10 cellular contexts compared by ENCODE assay signal in genomic region chr6:108609276-108609769, GRCh38. TPM values are rescaled to one million over a fixed set of nuclear protein-coding genes. Genes with fewer than 3 reads are reported as not detected.
DNase-seq lines count a peak whose midpoint lies in the region; ATAC-seq, FAIRE-seq and TF ChIP-seq lines count a peak whose summit lies in the region.
"Had no signal": no experiment of that assay in that cellular context is flagged by ENCODE, and none has a peak within 500 bp of the region (broad histone marks: within the 10 kb centered on the region; RNA-seq: fewer than 3 reads in every experiment).

No MANE protein-coding gene starts in this region.

- H3K27ac ChIP-seq in HCT116 (ENCODE audit: low read depth, low read length): no peak overlapping the region
- peak overlapping the region; percentile 14 for H3K27ac ChIP-seq in astrocyte (ENCODE audit: low read depth, low read length)
- peak overlapping the region; percentile 12 for H3K27ac ChIP-seq in stomach smooth muscle (ENCODE audit: low read length)
- no peak overlapping the region for H3K27ac ChIP-seq in HepG2 (ENCODE audit: extremely low read length, insufficient read depth, low read length)
- H3K27ac ChIP-seq: RWPE1 had no signal

- BruUV-seq in HCT116 (replicated peaks; lab: Mats Ljungman, UMichigan): no TSS peak
- BruUV-seq in HepG2 (replicated peaks; lab: Mats Ljungman, UMichigan): no TSS peak

- H3K79me2 ChIP-seq in HCT116 (ENCODE audit: insufficient read depth, low read length) (peaks cover 94% of the 10 kb centered on the region), astrocyte (ENCODE audit: insufficient read depth, low read length) (peaks cover 92% of the 10 kb centered on the region), HepG2 (ENCODE audit: insufficient read depth, low read length) (peaks cover 85% of the 10 kb centered on the region)

- H3K4me2 ChIP-seq in HCT116 (ENCODE audit: low read length) (peak overlapping the region; percentile 29), astrocyte (ENCODE audit: low read length) (peak overlapping the region; percentile 41), HepG2 (ENCODE audit: low read depth, low read length) (no peak overlapping the region)

- CTCF ChIA-PET in HCT116 (lab: Charles Lee) (no interaction called here), HepG2 (lab: Yijun Ruan, JAX; ENCODE audit: low intra/inter-chr PET ratio, low total read pairs) (no interaction called here)

- H3K4me1 ChIP-seq in HCT116 (ENCODE audit: control insufficient read depth in 1 of 2, insufficient read depth in 2 of 2, low read length in 2 of 2) (peaks cover 9 to 26% of the 10 kb centered on the region in 2 experiments; a peak in 3 of 4 replicates), astrocyte (ENCODE audit: insufficient read depth, low read length) (peaks cover 12% of the 10 kb centered on the region), stomach smooth muscle (ENCODE audit: control insufficient read depth, insufficient read depth, low read length) (peaks cover 16% of the 10 kb centered on the region), HepG2 (ENCODE audit: insufficient read depth, low read length) (peaks cover 39% of the 10 kb centered on the region)

- in situ Hi-C loops in HepG2 (cut with HindIII; ENCODE audit: extremely low pct_ligation_motif_present, low pct_unique_long_range_greater_than_20kb): no loop called here

- no peak overlapping the region for H2AFZ ChIP-seq in HCT116 (ENCODE audit: low read depth, low read length, poor library complexity, severe bottlenecking)
- H2AFZ ChIP-seq in astrocyte (ENCODE audit: low read depth, low read length): no peak overlapping the region
- H2AFZ ChIP-seq in HepG2 (ENCODE audit: low read length): no peak overlapping the region

- TF ChIP-seq EP300 in HepG2 (IDR thresholded peaks at IDR 0.05; ENCODE audit: low read depth in 2 of 2, low read length in 2 of 2): no peak
- TF ChIP-seq EP300 in HepG2 (CRISPR knock-in tag; IDR thresholded peaks at IDR 0.05; ENCODE audit: borderline replicate concordance): no peak

- H3K4me3 Mint-ChIP-seq in astrocyte (ENCODE audit: unreplicated experiment): peak overlapping the region; percentile 17
- H3K4me3 Mint-ChIP-seq: activated CD4-positive, alpha-beta memory T cell treated with anti-CD3 and anti-CD28 coated beads for 36 hours had no signal

- intact Hi-C loops in HCT116 (cut with micrococcal nuclease) (no loop called here), HepG2 (cut with micrococcal nuclease; ENCODE audit: unreplicated experiment) (no loop called here)

- TF ChIP-seq RAD21 in HCT116 (IDR thresholded peaks at IDR 0.05; ENCODE audit: low read depth) (no peak), HepG2 (CRISPR knock-in tag; IDR thresholded peaks at IDR 0.05) (no peak)

- no peaks in the 10 kb centered on the region for H3K9me2 ChIP-seq in HCT116 (ENCODE audit: insufficient read depth)

- H4K20me1 ChIP-seq in HCT116 (ENCODE audit: insufficient read depth): peaks cover 17% of the 10 kb centered on the region; the same call in 1 of the 2 replicates
- peaks cover 70% of the 10 kb centered on the region for H4K20me1 ChIP-seq in astrocyte (ENCODE audit: insufficient read depth, low read length)
- H4K20me1 ChIP-seq in HepG2 (ENCODE audit: insufficient read depth, low read length): peaks cover 40% of the 10 kb centered on the region

- H3K27me3 ChIP-seq in HCT116 (ENCODE audit: insufficient read depth, low read length) (no peaks in the 10 kb centered on the region), astrocyte (ENCODE audit: insufficient read depth, low read length) (no peaks in the 10 kb centered on the region), stomach smooth muscle (ENCODE audit: control insufficient read depth in 1 of 2, insufficient read depth in 2 of 2, low read length in 2 of 2) (no peaks in the 10 kb centered on the region), HepG2 (ENCODE audit: control insufficient read depth in 1 of 2, insufficient read depth in 2 of 2, low read length in 2 of 2) (no peaks in the 10 kb centered on the region)

- peaks cover 2% of the 10 kb centered on the region for H3K36me3 Mint-ChIP-seq in astrocyte (ENCODE audit: low read depth, unreplicated experiment)

- peaks cover 40% of the 10 kb centered on the region for H3K4me1 Mint-ChIP-seq in astrocyte (ENCODE audit: low read depth, unreplicated experiment)

- H3K9ac ChIP-seq in HCT116 (ENCODE audit: low read length) (no peak overlapping the region), astrocyte (ENCODE audit: low read length) (no peak overlapping the region), stomach smooth muscle (ENCODE audit: low read length in 2 of 2) (no peak overlapping the region), HepG2 (ENCODE audit: insufficient read depth, low read depth, low read length) (no peak overlapping the region)

- peaks cover 2% of the 10 kb centered on the region for H3K9me3 Mint-ChIP-seq in astrocyte (ENCODE audit: unreplicated experiment)

- peak; percentile 70 for FAIRE-seq in astrocyte (lab: Jason Lieb, UNC)
- FAIRE-seq in HepG2 (lab: Jason Lieb, UNC): no peak

- no peak for TF ChIP-seq CTCF in HCT116 (IDR thresholded peaks at IDR 0.05 in 2 of 3, conservative IDR thresholded peaks at IDR 0.05 in 1 of 3; ENCODE audit: borderline replicate concordance in 1 of 3, insufficient read depth in 1 of 3, low read depth in 2 of 3, low read length in 2 of 3)
- no peak for TF ChIP-seq CTCF in astrocyte (IDR thresholded peaks at IDR 0.05; ENCODE audit: insufficient read depth, low read depth, low read length)
- TF ChIP-seq CTCF in HepG2 (CRISPR knock-in tag; IDR thresholded peaks at IDR 0.05): no peak

- no peak for TF ChIP-seq POLR2A in HCT116 (IDR thresholded peaks at IDR 0.05; ENCODE audit: borderline replicate concordance, extremely low read depth, insufficient read depth, insufficient read length)
- TF ChIP-seq POLR2A in HepG2 (IDR thresholded peaks at IDR 0.05; ENCODE audit: insufficient read depth in 1 of 2, low read depth in 2 of 2, low read length in 2 of 2): no peak

- H3K9me3 ChIP-seq in HCT116 (ENCODE audit: control insufficient read depth in 1 of 2, insufficient read depth in 1 of 2, low read depth in 1 of 2, low read length in 2 of 2) (no peaks in the 10 kb centered on the region), astrocyte (ENCODE audit: insufficient read depth, low read depth, low read length) (no peaks in the 10 kb centered on the region), stomach smooth muscle (ENCODE audit: control insufficient read depth in 2 of 2, low read length in 2 of 2) (no peaks in the 10 kb centered on the region), HepG2 (ENCODE audit: low read length) (peaks cover 3% of the 10 kb centered on the region; the same call in 1 of the 2 replicates)

- WGBS in HepG2 (ENCODE audit: low lambda C conversion rate): 94% methylated on average over 5 of the region's 5 CpGs

- H3K4me3 ChIP-seq in HCT116 (replicated peaks in 1 of 2; ENCODE audit: low read depth in 1 of 2, low read length in 2 of 2): no peak overlapping the region
- no peak overlapping the region for H3K4me3 ChIP-seq in astrocyte (ENCODE audit: insufficient read depth, low read depth, low read length)
- H3K4me3 ChIP-seq in stomach smooth muscle (ENCODE audit: low read length in 2 of 2): no peak overlapping the region
- H3K4me3 ChIP-seq in HepG2 (replicated peaks in 1 of 3; ENCODE audit: insufficient read depth in 1 of 3, low read depth in 2 of 3, low read length in 3 of 3): no peak overlapping the region

- no peaks in the 10 kb centered on the region for H3K27me3 Mint-ChIP-seq in astrocyte (ENCODE audit: low read depth, unreplicated experiment)
- H3K27me3 Mint-ChIP-seq: activated CD4-positive, alpha-beta memory T cell treated with anti-CD3 and anti-CD28 coated beads for 36 hours had no signal

- POLR2A ChIA-PET in HCT116 (lab: Charles Lee) (interaction anchor here (0.7 kb wide), 1 partner anchor 405 kb away, joined by 3 read pairs; no protein-coding TSS in a partner anchor), HepG2 (lab: Yijun Ruan, JAX) (interaction anchor here (0.9 kb wide), 1 partner anchor 49 kb away, joined by 3 read pairs; no protein-coding TSS in a partner anchor)

- peak; percentile 94 for ATAC-seq in HCT116
- no peak for ATAC-seq in GM21528 (IDR thresholded peaks at IDR 0.05; ENCODE audit: low FRiP score, unreplicated experiment)
- ATAC-seq in HepG2: no peak

- RAD21 ChIA-PET in HCT116 (lab: Charles Lee; ENCODE audit: low non-redundant PET in 1 of 2, low total read pairs in 2 of 2, uncharacterized antibody in 2 of 2, unreplicated experiment in 2 of 2): no interaction called here

- DNase-seq in HCT116 (ENCODE audit: low read depth, low spot score): peak; percentile 50
- DNase-seq in astrocyte (ENCODE audit: low read depth): peak; percentile 93
- DNase-seq in iris pigment epithelial cell (ENCODE audit: low read depth): peak; percentile 73
- DNase-seq in NCI-H1092 (lab: John Stamatoyannopoulos, UW): no peak
- no peak for DNase-seq in HepG2 (ENCODE audit: low spot score)
- no peak for DNase-seq in central memory CD4-positive, alpha-beta T cell
- DNase-seq: activated CD4-positive, alpha-beta memory T cell treated with anti-CD3 and anti-CD28 coated beads for 36 hours had no signal

- peak overlapping the region; percentile 8 for H3K27ac Mint-ChIP-seq in astrocyte (ENCODE audit: unreplicated experiment)
- H3K27ac Mint-ChIP-seq: activated CD4-positive, alpha-beta memory T cell treated with anti-CD3 and anti-CD28 coated beads for 36 hours had no signal

- no peaks in the 10 kb centered on the region for H3K36me3 ChIP-seq in HCT116 (ENCODE audit: control insufficient read depth in 1 of 2, insufficient read depth in 2 of 2, low read length in 2 of 2)
- H3K36me3 ChIP-seq in astrocyte (ENCODE audit: insufficient read depth, low read length): no peaks in the 10 kb centered on the region
- no peaks in the 10 kb centered on the region for H3K36me3 ChIP-seq in stomach smooth muscle (ENCODE audit: control insufficient read depth in 2 of 2, insufficient read depth in 2 of 2, low read length in 2 of 2)
- 0 out of 5 replicates have a peak, but pooled peaks cover 0 to 6% of the 10 kb centered on the region in 2 experiments for H3K36me3 ChIP-seq in HepG2 (replicated peaks in 1 of 2; ENCODE audit: control insufficient read depth in 1 of 2, insufficient read depth in 2 of 2, low read length in 2 of 2)

RNA-seq across cellular contexts. Expression of gene FOXO3, which starts 48.6 kb away (rescaled TPM):
- total RNA-seq in HCT116 (2021; ENCODE audit: unreplicated experiment) (40.0 TPM), astrocyte (35.0 and 37.3 TPM in 2 replicates), HepG2 (2016; rRNA removed; fragmentation: Illumina TruSeq; extraction: Trizol) (16.0 and 16.9 TPM in 2 replicates)
- 20.9 and 25.9 TPM in 2 replicates for polyA plus RNA-seq in HCT116 (2012)
- total RNA-seq in HepG2 (2016; cell fraction: cytosol; rRNA removed; fragmentation: Illumina TruSeq; extraction: Trizol; ENCODE audit: low read depth): 32.6 and 35.1 TPM in 2 replicates
- total RNA-seq in HepG2 (2016; cell fraction: insoluble cytoplasmic fraction; rRNA removed; fragmentation: Illumina TruSeq; extraction: Trizol): 15.7 and 15.9 TPM in 2 replicates
- 26.2 and 29.7 TPM in 2 replicates for total RNA-seq in HepG2 (2016; cell fraction: membrane; rRNA removed; fragmentation: Illumina TruSeq; extraction: Trizol)
- 14.0 and 14.8 TPM in 2 replicates for total RNA-seq in HepG2 (2016; cell fraction: nucleus; rRNA removed; fragmentation: Illumina TruSeq; extraction: Trizol)
- 21.3 and 22.5 TPM in 2 replicates for polyA plus RNA-seq in HepG2 (2011; rRNA removed)
- 14.1 and 14.6 TPM in 2 replicates for polyA plus RNA-seq in HepG2 (2011; cell fraction: cytosol; rRNA removed)
- polyA plus RNA-seq in HepG2 (2011; cell fraction: nucleus; rRNA removed): 17.2 and 17.5 TPM in 2 replicates
- polyA plus RNA-seq in HepG2 (2012): 16.0 and 18.2 TPM in 2 replicates
- polyA plus RNA-seq in HepG2 (2016; cell fraction: cytosol; fragmentation: Illumina TruSeq; extraction: Trizol; ENCODE audit: low read depth): 0.35 and 0.42 TPM in 2 replicates
- polyA plus RNA-seq in HepG2 (2016; cell fraction: insoluble cytoplasmic fraction; fragmentation: Illumina TruSeq; extraction: Trizol; ENCODE audit: low read depth): 11.8 and 12.6 TPM in 2 replicates
- polyA plus RNA-seq in HepG2 (2016; cell fraction: membrane; fragmentation: Illumina TruSeq; extraction: Trizol; ENCODE audit: low read depth): 1.3 and 1.4 TPM in 2 replicates
- 10.9 and 12.0 TPM in 2 replicates for polyA plus RNA-seq in HepG2 (2016; cell fraction: nucleus; fragmentation: Illumina TruSeq; extraction: Trizol; ENCODE audit: insufficient read depth, low read depth)
- polyA minus RNA-seq in HepG2 (2011; rRNA and poly(A)+ RNA removed; ENCODE audit: low replicate concordance): 76.4 and 181 TPM in 2 replicates
- 34.7 and 39.1 TPM in 2 replicates for polyA minus RNA-seq in HepG2 (2011; cell fraction: cytosol; rRNA and poly(A)+ RNA removed)
- polyA minus RNA-seq in HepG2 (2011; cell fraction: nucleus; rRNA and poly(A)+ RNA removed): 43.9 and 53.5 TPM in 2 replicates

Comparison
In these comparisons a context has a peak if more than half of its experiments do, and no peak if none do; other contexts are left out.
1. DNase-seq: peak in HCT116 (single experiment), astrocyte (single experiment) and iris pigment epithelial cell (single experiment); none in NCI-H1092 (single experiment), HepG2 (single experiment) and central memory CD4-positive, alpha-beta T cell (single experiment).
2. H3K27ac ChIP-seq: peak in astrocyte (single experiment) and stomach smooth muscle (single experiment); none in HCT116 (single experiment) and HepG2 (single experiment).
3. Of the 20 proteins assayed by ChIP-seq in both HepG2 and HCT116: peak only in HepG2: none; only in HCT116: FOSL1, JUND and SP1; in both: none; in neither: 17.